Comparison of ENCODE assay signal across 8 cellular contexts in the genomic region with DNA sequence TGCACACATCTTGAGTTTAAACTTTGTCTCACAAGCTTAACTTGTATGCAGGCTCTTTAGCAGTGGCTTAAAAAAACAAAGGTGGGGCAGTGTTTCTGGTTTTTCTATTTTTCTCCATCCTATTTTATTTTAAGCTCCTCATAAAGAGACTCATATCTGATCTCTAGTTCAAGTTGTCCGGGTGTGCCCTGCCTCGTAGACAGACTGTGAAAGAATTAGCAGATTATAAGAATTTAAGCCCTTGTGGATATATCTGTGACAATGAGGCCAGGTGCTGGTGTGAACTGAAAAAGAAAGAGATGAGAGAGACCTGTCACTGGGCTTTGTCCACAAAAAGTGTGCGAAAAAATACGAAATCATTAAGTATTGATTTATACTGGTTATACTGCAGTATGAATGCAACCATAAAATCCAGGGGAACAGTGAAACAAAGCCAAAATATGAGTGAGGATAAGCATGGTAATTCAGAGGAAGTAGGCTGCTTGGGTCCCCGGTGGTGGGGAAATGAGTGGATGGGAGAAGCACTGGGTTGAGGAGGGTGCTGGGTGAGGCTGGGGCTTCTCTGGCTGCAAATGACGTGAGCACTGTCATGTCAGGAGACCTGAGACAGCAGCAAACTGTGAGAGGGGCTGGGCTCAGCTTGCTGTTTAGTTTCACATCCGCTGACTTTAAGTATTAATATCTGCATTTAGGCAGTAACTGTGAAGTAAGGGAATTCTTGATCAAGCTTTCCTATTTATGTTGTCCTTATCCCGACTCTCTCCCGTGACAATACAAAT.
DNase-seq lines count a peak whose midpoint lies in the region; ATAC-seq and TF ChIP-seq lines count a peak whose summit lies in the region.

No MANE protein-coding gene starts in this region.

- DNase-seq in GM19238 (ENCODE audit: insufficient read length, low spot score) (peak; percentile 47), SIG-M5 (lab: John Stamatoyannopoulos, UW) (peak; percentile 54), hepatocyte (ENCODE audit: low spot score) (no peak), HFFc6 (no peak), OCI-M1 (lab: John Stamatoyannopoulos, UW) (no peak), PC-3 (no peak)
- DNase-seq in activated T-cell treated with anti-CD3 and anti-CD28 coated beads, Interleukin-2, amount 50 U/mL, for 1 hour: no peak

- peaks cover 48% of the 10 kb centered on the region for H3K4me1 ChIP-seq in hepatocyte (ENCODE audit: insufficient read depth)
- peaks cover 7% of the 10 kb centered on the region; the same call in 1 of the 2 replicates for H3K4me1 ChIP-seq in PC-3 (ENCODE audit: insufficient read depth, low read length)

- no peaks in the 10 kb centered on the region for H3K36me3 Mint-ChIP-seq in HFFc6 (ENCODE audit: low read depth)

- peaks cover 2% of the 10 kb centered on the region; the same call in 1 of the 2 replicates for H3K27me3 Mint-ChIP-seq in HFFc6 (ENCODE audit: insufficient read depth)

- intact Hi-C loops in PC-3 (cut with micrococcal nuclease): no loop called here

- CTCF ChIA-PET in PC-3 (lab: Charles Lee): no interaction called here

- WGBS in hepatocyte (ENCODE audit: low lambda C conversion rate, missing lambda C conversion rate): 55% methylated on average over 9 of the region's 9 CpGs

- no peak overlapping the region for H3K27ac Mint-ChIP-seq in HFFc6

- H3K27ac ChIP-seq in hepatocyte (peak overlapping the region; percentile 15), PC-3 (ENCODE audit: low read length) (no peak overlapping the region)

- H3K9me3 ChIP-seq in hepatocyte (ENCODE audit: low read depth) (no peaks in the 10 kb centered on the region), PC-3 (ENCODE audit: low read length) (no peaks in the 10 kb centered on the region)

- H3K9me2 ChIP-seq in hepatocyte (replicated peaks; ENCODE audit: insufficient read depth) (no peaks in the 10 kb centered on the region), PC-3 (replicated peaks; ENCODE audit: low read length) (no peaks in the 10 kb centered on the region)

- H4K20me1 ChIP-seq in hepatocyte (ENCODE audit: insufficient read depth, poor library complexity, severe bottlenecking): no peaks in the 10 kb centered on the region
- no peaks in the 10 kb centered on the region for H4K20me1 ChIP-seq in PC-3 (ENCODE audit: low read length)

- H3K4me2 ChIP-seq in hepatocyte: no peak overlapping the region
- H3K4me2 ChIP-seq in PC-3 (ENCODE audit: low read length): no peak overlapping the region

- ATAC-seq in HG02973 (IDR thresholded peaks at IDR 0.05; ENCODE audit: unreplicated experiment) (peak; percentile 86), PC-3 (no peak)

- H2AFZ ChIP-seq in hepatocyte (no peak overlapping the region), PC-3 (ENCODE audit: low read length) (no peak overlapping the region)

- H3K4me1 Mint-ChIP-seq in HFFc6 (ENCODE audit: low read depth): peaks cover 28% of the 10 kb centered on the region

- no peaks in the 10 kb centered on the region for H3K9me3 Mint-ChIP-seq in HFFc6

- no peak overlapping the region for H3K9ac ChIP-seq in PC-3 (ENCODE audit: low read length)

- TF ChIP-seq CTCF in hepatocyte (IDR thresholded peaks at IDR 0.05; ENCODE audit: poor library complexity) (no peak), HFFc6 (IDR thresholded peaks at IDR 0.05) (no peak), PC-3 (conservative IDR thresholded peaks at IDR 0.05; ENCODE audit: low read depth, low read length) (no peak)

- H3K4me3 Mint-ChIP-seq in HFFc6: no peak overlapping the region

- H3F3A ChIP-seq in PC-3 (ENCODE audit: low read length, unreplicated experiment): no peaks in the 10 kb centered on the region

- H3K36me3 ChIP-seq in hepatocyte (replicated peaks; ENCODE audit: insufficient read depth, low read depth): no peaks in the 10 kb centered on the region
- no peaks in the 10 kb centered on the region for H3K36me3 ChIP-seq in PC-3 (ENCODE audit: low read depth, low read length)

- no TSS peak for BruUV-seq in PC-3 (replicated peaks; lab: Mats Ljungman, UMichigan)

- H3K79me2 ChIP-seq in hepatocyte: no peaks in the 10 kb centered on the region
- H3K79me2 ChIP-seq in PC-3 (ENCODE audit: low read length): no peaks in the 10 kb centered on the region

- H3K27me3 ChIP-seq in hepatocyte: no peaks in the 10 kb centered on the region
- H3K27me3 ChIP-seq in PC-3 (ENCODE audit: low read length): no peaks in the 10 kb centered on the region

- H3K4me3 ChIP-seq in hepatocyte (no peak overlapping the region), PC-3 (ENCODE audit: low read length) (no peak overlapping the region)

- POLR2A ChIA-PET in PC-3 (lab: Charles Lee; ENCODE audit: unreplicated experiment): no interaction called here

Comparison
In these comparisons a context has a peak if more than half of its experiments do, and no peak if none do; other contexts are left out.
1. DNase-seq: peak in GM19238 (single experiment) and SIG-M5 (single experiment); none in hepatocyte (single experiment), HFFc6 (single experiment), activated T-cell treated with anti-CD3 and anti-CD28 coated beads, Interleukin-2, amount 50 U/mL, for 1 hour (single experiment), OCI-M1 (single experiment) and PC-3 (single experiment).